In genomic region chr5:169439362-169439761, GRCh38 we compare ENCODE assay signal across 22 cellular contexts.
A peak's percentile ranks its signal among the peaks of the same experiment; 100 is the strongest.
DNase-seq lines count a peak whose midpoint lies in the region; ATAC-seq and TF ChIP-seq lines count a peak whose summit lies in the region.
"Had no signal": no experiment of that assay in that cellular context is flagged by ENCODE, and none has a peak within 500 bp of the region (broad histone marks: within the 10 kb centered on the region; RNA-seq: fewer than 3 reads in every experiment).

No MANE protein-coding gene starts in this region.

- H3K27me3 Mint-ChIP-seq in Caco-2 (ENCODE audit: insufficient read depth, unreplicated experiment) = no peaks in the 10 kb centered on the region

- H3K4me3 ChIP-seq in Caco-2 (ENCODE audit: low read depth, low read length) (no peak overlapping the region), LNCaP clone FGC (ENCODE audit: low read depth, low read length) (no peak overlapping the region), prostate gland (no peak overlapping the region), uterus (no peak overlapping the region)
- H3K4me3 ChIP-seq: A549; BLaER1 treated with 17β-estradiol and CSF1 and Interleukin-3, amounts not matched to agents 10 nM and 100 nM; GM12878 had no signal

- H3K27ac Mint-ChIP-seq in Caco-2 (ENCODE audit: unreplicated experiment) = peak overlapping the region; percentile 51
- H3K27ac Mint-ChIP-seq: B cell; CD4-positive, alpha-beta T cell; CD8-positive, alpha-beta T cell had no signal

- H3K36me3 Mint-ChIP-seq in Caco-2 (ENCODE audit: insufficient read depth, unreplicated experiment) = peaks cover 7% of the 10 kb centered on the region
- H3K36me3 Mint-ChIP-seq: CD8-positive, alpha-beta T cell had no signal

- DNase-seq in Caco-2 (no peak), LNCaP clone FGC (ENCODE audit: low read depth) (peak; percentile 17), prostate gland (ENCODE audit: low spot score) (peak; percentile 35), uterus (no peak), occipital lobe (lab: John Stamatoyannopoulos, UW) (no peak)
- DNase-seq: AML-193; CD4-positive, alpha-beta T cell; CD8-positive, alpha-beta T cell; DMS 273 treated with DMSO at 0.1 percent for 48 hours; DMS153; DMS53; DMS79; DND-41; EL; GDM1 had no signal

- H3K4me1 Mint-ChIP-seq in Caco-2 (ENCODE audit: low read depth, unreplicated experiment) = peaks cover 43% of the 10 kb centered on the region
- H3K4me1 Mint-ChIP-seq: B cell had no signal

- BruUV-seq in Caco-2 (replicated peaks; lab: Mats Ljungman, UMichigan) = no TSS peak

- TF ChIP-seq CTCF in Caco-2 (IDR thresholded peaks at IDR 0.05; ENCODE audit: insufficient read depth in 1 of 2, low read depth in 1 of 2, low read length in 1 of 2, severe bottlenecking in 1 of 2, unreplicated experiment in 1 of 2) (no peak), LNCaP clone FGC (IDR thresholded peaks at IDR 0.05; ENCODE audit: control insufficient read depth, extremely low read depth, insufficient read depth) (no peak), prostate gland (IDR thresholded peaks at IDR 0.05) (no peak), uterus (IDR thresholded peaks at IDR 0.05) (no peak)

- POLR2A ChIA-PET in Caco-2 (lab: Charles Lee) = no interaction called here

- H3K9me3 ChIP-seq in Caco-2 = no peaks in the 10 kb centered on the region
- no peaks in the 10 kb centered on the region for H3K9me3 ChIP-seq in prostate gland
- H3K9me3 ChIP-seq in uterus = no peaks in the 10 kb centered on the region
- H3K9me3 ChIP-seq: A549; BLaER1 treated with 17β-estradiol and CSF1 and Interleukin-3, amounts not matched to agents 10 nM and 100 nM had no signal

- H3K36me3 ChIP-seq in Caco-2 (ENCODE audit: control insufficient read depth, insufficient read depth, low read length) (no peaks in the 10 kb centered on the region; the same call in 1 of the 2 replicates), prostate gland (no peaks in the 10 kb centered on the region), uterus (no peaks in the 10 kb centered on the region)
- H3K36me3 ChIP-seq: BLaER1 treated with 17β-estradiol and CSF1 and Interleukin-3, amounts not matched to agents 10 nM and 100 nM had no signal

- H3K27me3 ChIP-seq in Caco-2 (replicated peaks; ENCODE audit: control insufficient read depth, insufficient read depth, low read length) = no peaks in the 10 kb centered on the region
- H3K27me3 ChIP-seq in prostate gland (replicated peaks; ENCODE audit: insufficient read depth) = no peaks in the 10 kb centered on the region
- H3K27me3 ChIP-seq in uterus = no peaks in the 10 kb centered on the region
- H3K27me3 ChIP-seq: BLaER1 treated with 17β-estradiol and CSF1 and Interleukin-3, amounts not matched to agents 10 nM and 100 nM had no signal

- H3K4me3 Mint-ChIP-seq in Caco-2 (ENCODE audit: unreplicated experiment) = no peak overlapping the region
- H3K4me3 Mint-ChIP-seq: B cell; CD4-positive, alpha-beta T cell; CD8-positive, alpha-beta T cell had no signal

- no peak for TF ChIP-seq POLR2A in prostate gland (IDR thresholded peaks at IDR 0.05)
- TF ChIP-seq POLR2A in uterus (IDR thresholded peaks at IDR 0.05) = no peak

- WGBS in prostate gland = 50% methylated on average over 4 of the region's 4 CpGs

- CTCF ChIA-PET in Caco-2 (lab: Charles Lee) = interaction anchor here (0.6 kb wide), 1 partner anchor 144 kb away, joined by 5 read pairs; the partner anchor contains the start of gene SPDL1

- H3K4me1 ChIP-seq in Caco-2 (peaks cover 51% of the 10 kb centered on the region), prostate gland (replicated peaks) (no peaks in the 10 kb centered on the region), uterus (no peaks in the 10 kb centered on the region)

- H3K27ac ChIP-seq in prostate gland (no peak overlapping the region), uterus (no peak overlapping the region)
- H3K27ac ChIP-seq: 22Rv1; BLaER1 treated with 17β-estradiol and CSF1 and Interleukin-3, amounts not matched to agents 10 nM and 100 nM; C4-2B had no signal

- intact Hi-C loops in Caco-2 (cut with micrococcal nuclease; ENCODE audit: unreplicated experiment) = no loop called here
- intact Hi-C loops in prostate gland (cut with DNase I) = no loop called here
- intact Hi-C loops in uterus (cut with DNase I; ENCODE audit: low total_unique reads) = no loop called here

- no peaks in the 10 kb centered on the region for H3K9me3 Mint-ChIP-seq in Caco-2 (ENCODE audit: unreplicated experiment)
- H3K9me3 Mint-ChIP-seq: CD4-positive, alpha-beta T cell; CD8-positive, alpha-beta T cell had no signal

- ATAC-seq in GM19397 (IDR thresholded peaks at IDR 0.05; ENCODE audit: unreplicated experiment) = no peak
- ATAC-seq: CD8-positive, alpha-beta T cell; GM12878 had no signal

Comparison
In these comparisons a context has a peak if more than half of its experiments do, and no peak if none do; other contexts are left out.
1. DNase-seq: peak in LNCaP clone FGC (single experiment) and prostate gland (single experiment); none in Caco-2 (0 of 2), uterus (0 of 2) and occipital lobe (single experiment).